Comparison of ENCODE assay signal across 15 cellular contexts in the genomic region with DNA sequence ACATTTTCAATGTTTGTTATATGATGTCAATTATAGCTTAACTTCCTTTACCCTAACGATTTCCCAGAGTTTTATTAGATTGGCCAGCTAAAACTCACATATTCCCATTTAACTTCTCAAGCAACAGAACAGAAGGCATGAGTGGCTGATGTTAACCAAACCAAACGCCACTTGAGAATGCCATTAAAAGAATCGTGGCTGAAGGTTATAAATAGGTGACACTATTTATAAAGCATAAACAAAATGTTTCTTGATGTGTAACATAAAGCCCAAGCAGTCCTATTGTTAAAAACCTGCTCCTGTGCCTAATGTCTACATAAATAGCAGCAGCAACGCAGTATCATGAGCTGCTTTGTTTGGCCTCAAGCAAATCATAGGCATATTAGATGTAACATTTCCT.
"Had no signal": no experiment of that assay in that cellular context is flagged by ENCODE, and none has a peak within 500 bp of the region (broad histone marks: within the 10 kb centered on the region; RNA-seq: fewer than 3 reads in every experiment).

No MANE protein-coding gene starts in this region.

- H3K4me1 ChIP-seq: foreskin keratinocyte, lower lobe of right lung, tibial artery had no signal

- H3K27me3 ChIP-seq: foreskin keratinocyte, neural progenitor cell, tibial artery had no signal

- H3K4me2 ChIP-seq: neural progenitor cell had no signal

- DNase-seq: activated CD4-positive, alpha-beta T cell treated with anti-CD3 and anti-CD28 coated beads, Interleukin-2, amount 50 U/mL, for 48 hours; activated naive CD4-positive, alpha-beta T cell treated with anti-CD3 and anti-CD28 coated beads for 36 hours; activated naive CD8-positive, alpha-beta T cell treated with anti-CD3 and anti-CD28 coated beads, Interleukin-2, amount 50 U/mL, for 24 hours; aorta; effector memory CD4-positive, alpha-beta T cell; foreskin keratinocyte; immature natural killer cell; lower lobe of right lung; naive B cell; stimulated activated CD4-positive, alpha-beta T cell treated with anti-CD3 and anti-CD28 coated beads, Interleukin-15, amount 100 ng/mL, for 24 hours; stimulated activated CD4-positive, alpha-beta T cell treated with anti-CD3 and anti-CD28 coated beads, Interleukin-4, amount 100 ng/mL, for 1 hour; stimulated activated naive B cell treated with anti-CD40 and anti-IgM and Interleukin-4, amounts not matched to agents 10 μg/mL and 1 μg/mL and 100 μg/mL, for 72 hours; tibial artery had no signal

- H3K9me3 ChIP-seq: lower lobe of right lung, tibial artery had no signal

- H3K9ac ChIP-seq: neural progenitor cell had no signal

- H3K4me3 ChIP-seq: lower lobe of right lung, neural progenitor cell, tibial artery had no signal

- H3K27ac ChIP-seq: foreskin keratinocyte, lower lobe of right lung, neural progenitor cell, tibial artery, VCaP had no signal

- H2AFZ ChIP-seq: neural progenitor cell had no signal

- H3K36me3 ChIP-seq: lower lobe of right lung, neural progenitor cell, tibial artery had no signal
